ENCODE assay signal across 10 cellular contexts in the genomic region with DNA sequence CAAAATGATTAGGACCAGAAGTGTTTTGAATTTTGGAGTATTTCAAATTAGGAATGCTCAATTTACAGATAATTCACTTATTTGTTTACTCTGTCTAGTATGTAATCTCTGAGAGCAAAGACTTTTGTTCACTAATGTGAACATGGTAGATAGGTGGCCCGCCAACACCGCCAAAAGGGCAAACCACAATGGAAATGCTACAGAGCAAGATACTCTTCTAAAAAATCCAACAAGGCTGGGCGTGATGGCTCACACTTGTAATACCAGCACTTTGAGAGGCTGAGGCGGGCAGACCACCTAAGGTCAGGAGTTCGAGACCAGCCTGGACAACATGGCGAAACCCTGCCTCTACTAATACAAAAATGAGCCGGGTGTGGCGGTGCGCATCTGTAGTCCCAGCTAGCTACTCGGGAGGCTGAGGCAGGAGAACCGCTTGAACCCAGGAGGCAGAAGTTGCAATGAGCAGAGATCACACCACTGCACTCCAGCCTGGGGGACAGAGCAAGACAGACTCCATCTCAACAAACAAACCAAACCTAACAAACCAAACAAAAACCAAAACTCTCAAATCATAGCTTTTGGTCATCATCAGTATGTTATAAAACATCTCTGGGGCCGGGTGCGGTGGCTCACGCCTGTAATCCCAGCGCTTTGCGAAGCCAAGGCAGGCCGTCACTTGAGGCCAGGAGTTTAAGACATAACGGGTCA. TPM values are rescaled to one million over a fixed set of nuclear protein-coding genes. Genes with fewer than 3 reads are reported as not detected.
DNase-seq lines count a peak whose midpoint lies in the region; ATAC-seq and TF ChIP-seq lines count a peak whose summit lies in the region.
"Had no signal": no experiment of that assay in that cellular context is flagged by ENCODE, and none has a peak within 500 bp of the region (broad histone marks: within the 10 kb centered on the region; RNA-seq: fewer than 3 reads in every experiment).

No MANE protein-coding gene starts in this region.

- POLR2A ChIA-PET in RWPE1 (lab: Yijun Ruan, JAX; ENCODE audit: low non-redundant PET), result no interaction called here

- no peaks in the 10 kb centered on the region for H3K27me3 Mint-ChIP-seq in activated naive CD4-positive, alpha-beta T cell treated with anti-CD3 and anti-CD28 coated beads for 36 hours (ENCODE audit: low read depth)
- no peaks in the 10 kb centered on the region for H3K27me3 Mint-ChIP-seq in stimulated activated naive B cell treated with anti-CD40 and anti-IgM and Interleukin-4, amounts not matched to agents 10 μg/mL and 1 μg/mL and 100 μg/mL, for 72 hours

- no peak for TF ChIP-seq CTCF in RWPE1 (conservative IDR thresholded peaks at IDR 0.05; ENCODE audit: low read depth)
- TF ChIP-seq CTCF in fibroblast of pulmonary artery (IDR thresholded peaks at IDR 0.05; ENCODE audit: low read length, missing control alignments), result no peak
- no peak for TF ChIP-seq CTCF in ovary (IDR thresholded peaks at IDR 0.05)

- TF ChIP-seq EP300 in ovary (IDR thresholded peaks at IDR 0.05), result no peak

- intact Hi-C loops in activated naive CD4-positive, alpha-beta T cell treated with anti-CD3 and anti-CD28 coated beads for 36 hours (cut with micrococcal nuclease), result no loop called here
- intact Hi-C loops in ovary (cut with DNase I), result loop anchor here in 1 of 4 donors (10.0 kb wide), 1 partner anchor 351 kb away; a partner anchor contains a TSS

- H3K36me3 ChIP-seq in ovary, result no peaks in the 10 kb centered on the region

- WGBS in ovary, 3 donors, result 89 to 94% (median 92%) methylated on average over 18 of the region's 18 CpGs

- CTCF ChIA-PET in activated naive CD4-positive, alpha-beta T cell treated with anti-CD3 and anti-CD28 coated beads for 36 hours (lab: Charles Lee), result no interaction called here
- CTCF ChIA-PET in RWPE1 (lab: Yijun Ruan, JAX), result interaction anchor here (0.6 kb wide), 1 partner anchor 11 kb away, joined by 4 read pairs; no protein-coding TSS in a partner anchor

- no peak for ATAC-seq in stimulated activated naive B cell treated with anti-CD40 and anti-IgM and Interleukin-4, amounts not matched to agents 10 μg/mL and 1 μg/mL and 100 μg/mL, for 72 hours (replicated peaks)

- no peak for TF ChIP-seq POLR2A in ovary (IDR thresholded peaks at IDR 0.05)

- H3K9me3 ChIP-seq in ovary, result no peaks in the 10 kb centered on the region
- H3K9me3 ChIP-seq: Peyer's patch had no signal

- no peaks in the 10 kb centered on the region for H3K9me3 Mint-ChIP-seq in activated naive CD4-positive, alpha-beta T cell treated with anti-CD3 and anti-CD28 coated beads for 36 hours
- H3K9me3 Mint-ChIP-seq in stimulated activated naive B cell treated with anti-CD40 and anti-IgM and Interleukin-4, amounts not matched to agents 10 μg/mL and 1 μg/mL and 100 μg/mL, for 72 hours, result no peaks in the 10 kb centered on the region

- H3K36me3 Mint-ChIP-seq in activated naive CD4-positive, alpha-beta T cell treated with anti-CD3 and anti-CD28 coated beads for 36 hours (ENCODE audit: low read depth), result peaks cover 45% of the 10 kb centered on the region
- H3K36me3 Mint-ChIP-seq in stimulated activated naive B cell treated with anti-CD40 and anti-IgM and Interleukin-4, amounts not matched to agents 10 μg/mL and 1 μg/mL and 100 μg/mL, for 72 hours, result peaks cover 20 to 25% of the 10 kb centered on the region in 2 donors

- H3K27me3 ChIP-seq in ovary, result no peaks in the 10 kb centered on the region
- H3K27me3 ChIP-seq: Peyer's patch had no signal

- H3K4me3 ChIP-seq in fibroblast of pulmonary artery (replicated peaks; ENCODE audit: low read depth, low read length), result peak overlapping the region; percentile 68
- no peak overlapping the region for H3K4me3 ChIP-seq in ovary

- peaks cover 34% of the 10 kb centered on the region for H3K4me1 Mint-ChIP-seq in activated naive CD4-positive, alpha-beta T cell treated with anti-CD3 and anti-CD28 coated beads for 36 hours (ENCODE audit: low read depth)
- H3K4me1 Mint-ChIP-seq in stimulated activated naive B cell treated with anti-CD40 and anti-IgM and Interleukin-4, amounts not matched to agents 10 μg/mL and 1 μg/mL and 100 μg/mL, for 72 hours, result peaks cover 14 to 27% of the 10 kb centered on the region in 2 donors

- peak overlapping the region; percentile 99 for H3K4me3 Mint-ChIP-seq in activated naive CD4-positive, alpha-beta T cell treated with anti-CD3 and anti-CD28 coated beads for 36 hours
- peak overlapping the region; percentile 96 to 98 for H3K4me3 Mint-ChIP-seq in stimulated activated naive B cell treated with anti-CD40 and anti-IgM and Interleukin-4, amounts not matched to agents 10 μg/mL and 1 μg/mL and 100 μg/mL, for 72 hours

- H3K27ac ChIP-seq in RWPE1 (peak overlapping the region; percentile 5; the same call in 1 of the 2 replicates), ovary (no peak overlapping the region)
- H3K27ac ChIP-seq: Peyer's patch had no signal

- peaks cover 8% of the 10 kb centered on the region for H3K4me1 ChIP-seq in ovary (ENCODE audit: insufficient read depth)

- DNase-seq in activated naive CD4-positive, alpha-beta T cell treated with anti-CD3 and anti-CD28 coated beads for 36 hours, result no peak
- DNase-seq in activated naive CD4-positive, alpha-beta T cell treated with anti-CD3 and anti-CD28 coated beads, Interleukin-2, amount 50 U/mL, for 16 hours, result no peak
- DNase-seq in RWPE1 (ENCODE audit: low spot score) (no peak), fibroblast of pulmonary artery (ENCODE audit: low read depth) (no peak), ovary (no peak), kidney glomerular epithelial cell (lab: John Stamatoyannopoulos, UW) (no peak), NCI-H2171 treated with DMSO at 0.1 percent for 48 hours (lab: John Stamatoyannopoulos, UW) (no peak)
- no peak for DNase-seq in stimulated activated naive B cell treated with anti-CD40 and anti-IgM and Interleukin-4, amounts not matched to agents 10 μg/mL and 1 μg/mL and 100 μg/mL, for 72 hours
- DNase-seq: KG1, Peyer's patch had no signal

- H3K27ac Mint-ChIP-seq in activated naive CD4-positive, alpha-beta T cell treated with anti-CD3 and anti-CD28 coated beads for 36 hours, result peak overlapping the region; percentile 56
- peak overlapping the region; percentile 99 for H3K27ac Mint-ChIP-seq in stimulated activated naive B cell treated with anti-CD40 and anti-IgM and Interleukin-4, amounts not matched to agents 10 μg/mL and 1 μg/mL and 100 μg/mL, for 72 hours

RNA-seq across cellular contexts. Expression of a gene that starts 2.4 kb away (rescaled TPM):
- total RNA-seq in activated naive CD4-positive, alpha-beta T cell treated with anti-CD3 and anti-CD28 coated beads for 36 hours, result 100 to 1,000 TPM; 363 to 377 TPM
- 100 to 1,000 TPM in 6 of 7 donors, 10 to 100 TPM in 1; 99.7 to 200 (median 144) TPM for total RNA-seq in ovary
- 100 to 1,000 TPM; 113 to 165 TPM for polyA plus RNA-seq in ovary

RNA-seq across cellular contexts. Expression of a gene that starts 19.4 kb away (rescaled TPM):
- total RNA-seq in activated naive CD4-positive, alpha-beta T cell treated with anti-CD3 and anti-CD28 coated beads for 36 hours, result 10 to 100 TPM; 26.9 to 29.5 TPM
- 10 to 100 TPM; 25.4 to 48.8 (median 30.3) TPM for total RNA-seq in ovary
- 10 to 100 TPM; 33.3 to 44.9 TPM for polyA plus RNA-seq in ovary

RNA-seq across cellular contexts. Expression of a gene that starts 32.2 kb away (rescaled TPM):
- total RNA-seq in activated naive CD4-positive, alpha-beta T cell treated with anti-CD3 and anti-CD28 coated beads for 36 hours, result 1 to 10 TPM; 4.0 to 5.0 TPM
- 1 to 10 TPM; 4.9 to 9.4 (median 7.2) TPM for total RNA-seq in ovary
- 1 to 10 TPM; 5.6 to 6.1 TPM for polyA plus RNA-seq in ovary
